ENCODE assay signal across 1 cellular context in genomic region chr7:2628137-2628482, GRCh38.
TF ChIP-seq lines count a peak whose summit lies in the region.

No MANE protein-coding gene starts in this region.

TF ChIP-seq in HepG2, 621 proteins besides CTCF, POLR2A, EP300 and RAD21 (continued from another document and continues in another):
- TF ChIP-seq STAT6 (CRISPR knock-in tag; IDR thresholded peaks at IDR 0.05; ENCODE audit: borderline replicate concordance) (no peak), PCBP2 (optimal IDR thresholded peaks at IDR 0.05; ENCODE audit: low read depth, low read length, poor library complexity, severe bottlenecking) (no peak), POLR2AphosphoS5 (IDR thresholded peaks at IDR 0.05; ENCODE audit: low read depth, low read length) (no peak), DRAP1 (CRISPR knock-in tag; IDR thresholded peaks at IDR 0.05) (peak; percentile 29; the same call in 1 of the 2 replicates), KDM5A (IDR thresholded peaks at IDR 0.05; ENCODE audit: borderline replicate concordance, low read length) (no peak), MYC (CRISPR knock-in tag; IDR thresholded peaks at IDR 0.05; ENCODE audit: borderline replicate concordance) (peak; percentile 21; the same call in 1 of the 2 replicates), ZBTB37 (CRISPR knock-in tag; IDR thresholded peaks at IDR 0.05) (peak; percentile 25; the same call in 1 of the 2 replicates), EED (CRISPR knock-in tag; IDR thresholded peaks at IDR 0.05) (no peak), MED1 (CRISPR knock-in tag; IDR thresholded peaks at IDR 0.05) (peak; percentile 54), GATAD1 (CRISPR knock-in tag; IDR thresholded peaks at IDR 0.05) (peak; percentile 40; the same call in 1 of the 2 replicates), SIN3A (IDR thresholded peaks at IDR 0.05; ENCODE audit: borderline replicate concordance, low read depth, low read length) (0 out of 2 replicates have a peak, but pooled peaks have one; percentile 41), PATZ1 (CRISPR knock-in tag; IDR thresholded peaks at IDR 0.05) (peak; percentile 77), ZNF777 (CRISPR knock-in tag; IDR thresholded peaks at IDR 0.05) (no peak), THAP11 (CRISPR knock-in tag; IDR thresholded peaks at IDR 0.05) (0 out of 2 replicates have a peak, but pooled peaks have one; percentile 35), SKI (IDR thresholded peaks at IDR 0.05; ENCODE audit: partially characterized antibody) (peak; percentile 16), ZBTB26 (CRISPR knock-in tag; IDR thresholded peaks at IDR 0.05; ENCODE audit: borderline replicate concordance) (peak; percentile 98), RXRB (CRISPR knock-in tag; IDR thresholded peaks at IDR 0.05; ENCODE audit: borderline replicate concordance) (peak; percentile 42; the same call in 1 of the 2 replicates), HOXA3 (CRISPR knock-in tag; IDR thresholded peaks at IDR 0.05) (peak; percentile 55; the same call in 1 of the 2 replicates), ZNF704 (CRISPR knock-in tag; IDR thresholded peaks at IDR 0.05; ENCODE audit: borderline replicate concordance) (no peak), NFKBIZ (CRISPR knock-in tag; IDR thresholded peaks at IDR 0.05) (no peak), ZNF205 (CRISPR knock-in tag; IDR thresholded peaks at IDR 0.05) (0 out of 2 replicates have a peak, but pooled peaks have one; percentile 35), ISL2 (CRISPR knock-in tag; IDR thresholded peaks at IDR 0.05) (peak; percentile 61; the same call in 1 of the 2 replicates), ZHX2 (IDR thresholded peaks at IDR 0.05; ENCODE audit: low read depth) (no peak), ZHX2 (CRISPR knock-in tag; IDR thresholded peaks at IDR 0.05; ENCODE audit: borderline replicate concordance) (no peak), DR1 (CRISPR knock-in tag; IDR thresholded peaks at IDR 0.05) (no peak), SOX5 (CRISPR knock-in tag; IDR thresholded peaks at IDR 0.05; ENCODE audit: borderline replicate concordance) (peak; percentile 88), ZEB1 (IDR thresholded peaks at IDR 0.05; ENCODE audit: insufficient replicate concordance, low read depth) (no peak), REPIN1 (CRISPR knock-in tag; IDR thresholded peaks at IDR 0.05; ENCODE audit: borderline replicate concordance, low read depth) (no peak), JUND (CRISPR knock-in tag; IDR thresholded peaks at IDR 0.05) (no peak), CENPT (CRISPR knock-in tag; IDR thresholded peaks at IDR 0.05; ENCODE audit: low read depth) (no peak), ZNF784 (CRISPR knock-in tag; IDR thresholded peaks at IDR 0.05; ENCODE audit: borderline replicate concordance) (no peak), GATAD2A (CRISPR knock-in tag; IDR thresholded peaks at IDR 0.05) (peak; percentile 76), MLX (CRISPR knock-in tag; IDR thresholded peaks at IDR 0.05) (0 out of 2 replicates have a peak, but pooled peaks have one; percentile 23), ZNF326 (CRISPR knock-in tag; IDR thresholded peaks at IDR 0.05; ENCODE audit: borderline replicate concordance) (no peak), MEF2D (CRISPR knock-in tag; IDR thresholded peaks at IDR 0.05) (no peak), TFDP1 (CRISPR knock-in tag; IDR thresholded peaks at IDR 0.05; ENCODE audit: borderline replicate concordance) (peak; percentile 17; the same call in 1 of the 2 replicates), ETV5 (CRISPR knock-in tag; IDR thresholded peaks at IDR 0.05; ENCODE audit: borderline replicate concordance) (peak; percentile 76; the same call in 1 of the 2 replicates), ZNF792 (CRISPR knock-in tag; IDR thresholded peaks at IDR 0.05) (peak; percentile 40; the same call in 1 of the 2 replicates)
